In the genomic region with DNA sequence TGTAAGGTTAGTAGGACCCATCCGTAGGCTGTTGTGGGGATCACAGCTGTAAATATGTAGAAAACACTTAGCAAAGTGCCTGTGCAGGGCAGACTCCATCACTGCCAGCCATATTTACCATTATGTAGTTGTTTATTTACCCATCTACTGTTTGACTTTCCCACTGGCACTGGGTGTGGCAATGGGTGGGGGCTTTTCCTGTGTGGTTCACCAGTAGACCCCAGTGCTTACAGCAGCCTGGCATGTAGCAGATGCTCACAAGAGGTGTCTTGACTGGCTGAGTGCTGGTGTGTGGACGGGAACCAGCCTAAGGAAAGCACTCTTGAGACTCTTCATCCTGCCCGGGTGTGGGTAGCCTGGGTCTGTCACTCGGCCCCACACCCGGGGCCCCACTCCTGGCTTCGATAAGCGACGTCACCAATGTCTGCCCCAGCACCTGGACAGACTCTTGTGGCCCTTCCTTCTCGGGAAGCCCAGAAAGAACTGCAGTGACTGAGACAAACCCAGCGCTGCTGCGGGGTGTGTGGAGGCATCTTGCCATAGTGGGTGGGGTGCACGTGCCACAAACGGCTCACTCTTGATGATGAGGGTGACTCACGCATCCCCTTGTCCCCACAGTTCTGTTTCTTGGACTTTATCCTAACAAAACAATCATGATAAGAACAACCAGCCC, we compare ENCODE assay signal across 9 cellular contexts.
DNase-seq lines count a peak whose midpoint lies in the region; ATAC-seq and TF ChIP-seq lines count a peak whose summit lies in the region.
"Had no signal": no experiment of that assay in that cellular context is flagged by ENCODE, and none has a peak within 500 bp of the region (broad histone marks: within the 10 kb centered on the region; RNA-seq: fewer than 3 reads in every experiment).

No MANE protein-coding gene starts in this region.

- peaks cover 79% of the 10 kb centered on the region for H3K4me1 Mint-ChIP-seq in activated naive CD8-positive, alpha-beta T cell (ENCODE audit: low read depth)
- peaks cover 24% of the 10 kb centered on the region for H3K4me1 Mint-ChIP-seq in memory B cell
- H3K4me1 Mint-ChIP-seq in GM23338, result peaks cover 24% of the 10 kb centered on the region

- H3K9me3 Mint-ChIP-seq in activated naive CD8-positive, alpha-beta T cell (ENCODE audit: low read depth), result no peaks in the 10 kb centered on the region
- no peaks in the 10 kb centered on the region for H3K9me3 Mint-ChIP-seq in memory B cell
- H3K9me3 Mint-ChIP-seq in GM23338, result no peaks in the 10 kb centered on the region

- no peak for DNase-seq in memory B cell (ENCODE audit: low spot score in 2 of 2)
- no peak for DNase-seq in KBM-7
- no peak for DNase-seq in GM23338 (ENCODE audit: low spot score)
- DNase-seq in SHP77 treated with DMSO at 0.1 percent for 48 hours (lab: John Stamatoyannopoulos, UW), result no peak
- no peak for DNase-seq in GM03348 (ENCODE audit: low spot score)
- DNase-seq: NCI-H1092 treated with DMSO at 0.1 percent for 48 hours had no signal

- peaks cover 10 to 49% (median 12%) of the 10 kb centered on the region in 11 experiments; a peak in 18 of 22 replicates for H4K20me1 ChIP-seq in BLaER1 treated with 17β-estradiol and CSF1 and Interleukin-3, amounts not matched to agents 10 nM and 100 nM
- H4K20me1 ChIP-seq in KMS-11 (ENCODE audit: insufficient read depth) (0 out of 2 replicates have a peak, but pooled peaks cover 3% of the 10 kb centered on the region), GM23338 (replicated peaks; ENCODE audit: insufficient read depth) (peaks cover 4% of the 10 kb centered on the region; the same call in 1 of the 2 replicates)

- no peaks in the 10 kb centered on the region for H3K9me2 ChIP-seq in GM23338 (ENCODE audit: insufficient read depth)

- H3K9me3 ChIP-seq in BLaER1 treated with 17β-estradiol and CSF1 and Interleukin-3, amounts not matched to agents 10 nM and 100 nM (replicated peaks in 1 of 11), result peaks cover 11 to 34% (median 20%) of the 10 kb centered on the region in 11 experiments

- no peaks in the 10 kb centered on the region for H3K27me3 Mint-ChIP-seq in activated naive CD8-positive, alpha-beta T cell
- H3K27me3 Mint-ChIP-seq in memory B cell (no peaks in the 10 kb centered on the region), GM23338 (ENCODE audit: insufficient read depth, low read depth, poor library complexity) (peaks cover 2% of the 10 kb centered on the region)

- H3K27me3 ChIP-seq in BLaER1 treated with 17β-estradiol and CSF1 and Interleukin-3, amounts not matched to agents 10 nM and 100 nM, result no peaks in the 10 kb centered on the region
- H3K27me3 ChIP-seq in KMS-11 (ENCODE audit: insufficient read depth, low read depth) (no peaks in the 10 kb centered on the region), GM23338 (ENCODE audit: insufficient read depth) (no peaks in the 10 kb centered on the region)

- H3K9ac ChIP-seq in BLaER1 treated with 17β-estradiol and CSF1 and Interleukin-3, amounts not matched to agents 10 nM and 100 nM, result peak overlapping the region in 7 of 11 experiments; percentile 1 to 58 (median 40); a peak in 9 of 22 replicates
- H3K9ac ChIP-seq in KMS-11, result no peak overlapping the region

- H3K36me3 Mint-ChIP-seq in activated naive CD8-positive, alpha-beta T cell, result peaks cover 9% of the 10 kb centered on the region
- H3K36me3 Mint-ChIP-seq in memory B cell (peaks cover 13% of the 10 kb centered on the region), GM23338 (ENCODE audit: low read depth) (peaks cover 10% of the 10 kb centered on the region)

- H3K4me2 ChIP-seq in BLaER1 treated with 17β-estradiol and CSF1 and Interleukin-3, amounts not matched to agents 10 nM and 100 nM, result peak overlapping the region; percentile 30 to 77 (median 67); a peak in 21 of 22 replicates
- H3K4me2 ChIP-seq in KMS-11 (peak overlapping the region; percentile 4; the same call in 1 of the 2 replicates), GM23338 (no peak overlapping the region)

- H3K27ac ChIP-seq in BLaER1 treated with 17β-estradiol and CSF1 and Interleukin-3, amounts not matched to agents 10 nM and 100 nM, result peak overlapping the region in 9 of 11 experiments; percentile 20 to 81 (median 69); a peak in 18 of 22 replicates
- H3K27ac ChIP-seq in KMS-11 (no peak overlapping the region), GM23338 (ENCODE audit: low read depth) (no peak overlapping the region)

- no peak for TF ChIP-seq CTCF in KMS-11 (conservative IDR thresholded peaks at IDR 0.05; ENCODE audit: low read depth, low read length)
- TF ChIP-seq CTCF in GM23338 (conservative IDR thresholded peaks at IDR 0.05; ENCODE audit: low read depth in 2 of 2), result no peak

- no peak overlapping the region for H2AFZ ChIP-seq in KMS-11 (ENCODE audit: low read depth)
- no peak overlapping the region for H2AFZ ChIP-seq in GM23338

- ATAC-seq in memory B cell (ENCODE audit: low read depth) (no peak), GM23338 (no peak)

- H3K4me1 ChIP-seq in BLaER1 treated with 17β-estradiol and CSF1 and Interleukin-3, amounts not matched to agents 10 nM and 100 nM, result peaks cover 45 to 84% (median 71%) of the 10 kb centered on the region in 10 experiments
- H3K4me1 ChIP-seq in KMS-11 (ENCODE audit: low read depth, poor library complexity, severe bottlenecking), result peaks cover 65% of the 10 kb centered on the region
- H3K4me1 ChIP-seq in GM23338 (ENCODE audit: insufficient read depth), result no peaks in the 10 kb centered on the region

- H3K36me3 ChIP-seq in BLaER1 treated with 17β-estradiol and CSF1 and Interleukin-3, amounts not matched to agents 10 nM and 100 nM, result peaks cover 0 to 44% (median 25%) of the 10 kb centered on the region in 11 experiments; a peak in 15 of 22 replicates
- H3K36me3 ChIP-seq in KMS-11 (ENCODE audit: insufficient read depth) (no peaks in the 10 kb centered on the region), GM23338 (ENCODE audit: insufficient read depth) (no peaks in the 10 kb centered on the region)

- H3K4me3 ChIP-seq in BLaER1 treated with 17β-estradiol and CSF1 and Interleukin-3, amounts not matched to agents 10 nM and 100 nM, result peak overlapping the region in 2 of 10 experiments; percentile 11 to 18; a peak in 2 of 20 replicates
- H3K4me3 ChIP-seq in KMS-11 (IDR thresholded peaks at IDR 0.05; ENCODE audit: insufficient read depth, low read depth, low read length) (no peak overlapping the region), GM23338 (no peak overlapping the region)

- H3K27ac Mint-ChIP-seq in activated naive CD8-positive, alpha-beta T cell, result peak overlapping the region; percentile 91
- H3K27ac Mint-ChIP-seq in memory B cell (peak overlapping the region; percentile 45), GM23338 (no peak overlapping the region)

- peak overlapping the region; percentile 22 for H3K4me3 Mint-ChIP-seq in activated naive CD8-positive, alpha-beta T cell
- H3K4me3 Mint-ChIP-seq in memory B cell (no peak overlapping the region), GM23338 (no peak overlapping the region)

- in situ Hi-C loops in KBM-7 (cut with MboI; ENCODE audit: low pct_unique_long_range_greater_than_20kb, low sequenced_read_pairs), result no loop called here

- H3K79me2 ChIP-seq in KMS-11 (ENCODE audit: insufficient read depth, low read depth) (peaks cover 75% of the 10 kb centered on the region; the same call in 1 of the 2 replicates), GM23338 (replicated peaks; ENCODE audit: insufficient read depth) (peaks cover 99% of the 10 kb centered on the region)

- H3F3A ChIP-seq in GM23338 (replicated peaks; ENCODE audit: low read depth), result no peaks in the 10 kb centered on the region

TF ChIP-seq in GM23338, 12 proteins besides CTCF, POLR2A, EP300 and RAD21:
- no peak for TF ChIP-seq POLR2AphosphoS5 (IDR thresholded peaks at IDR 0.05; ENCODE audit: low read depth)

Comparison
In these comparisons a context has a peak if more than half of its experiments do, and no peak if none do; other contexts are left out.
1. H3K27ac ChIP-seq: peak in BLaER1 treated with 17β-estradiol and CSF1 and Interleukin-3, amounts not matched to agents 10 nM and 100 nM (9 of 11); none in KMS-11 (single experiment) and GM23338 (single experiment).